23 cellular contexts compared by ENCODE assay signal in the genomic region with DNA sequence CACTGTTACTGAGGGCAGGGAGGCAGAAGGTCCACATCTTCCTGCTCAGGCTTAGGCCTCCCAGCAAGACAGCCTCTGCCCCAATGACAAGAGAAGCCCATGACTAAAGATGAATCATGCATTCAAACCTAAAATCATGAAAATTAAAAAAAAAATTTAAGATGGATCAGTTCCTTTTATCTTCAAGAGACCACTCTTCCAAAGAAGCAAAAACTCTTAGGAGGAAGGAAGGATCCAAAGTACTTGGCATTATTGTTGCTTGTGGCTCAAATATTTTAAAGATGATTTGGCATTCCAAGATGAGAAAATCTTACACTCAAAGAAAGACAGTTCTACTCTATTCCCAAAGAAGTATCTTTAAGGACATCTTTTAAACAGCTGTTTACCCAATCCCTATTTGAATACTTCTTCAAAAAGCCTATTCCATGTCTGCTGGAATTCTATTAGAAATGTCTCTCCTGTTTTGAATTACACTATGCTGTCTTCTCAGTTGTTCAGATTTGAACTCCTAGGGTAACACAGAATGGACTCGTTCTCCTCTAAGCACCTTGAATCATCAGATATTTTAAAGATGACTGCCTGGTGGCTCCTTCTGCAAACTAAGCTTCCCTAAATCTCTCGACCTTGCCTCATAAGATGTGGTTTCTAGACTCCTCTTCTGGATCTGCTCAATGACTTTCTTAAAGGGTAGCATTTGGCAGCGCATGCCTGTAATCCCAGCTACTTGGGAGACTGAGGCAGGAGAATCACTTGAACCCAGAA. TPM values are rescaled to one million over a fixed set of nuclear protein-coding genes. Genes with fewer than 3 reads are reported as not detected.
A peak's percentile ranks its signal among the peaks of the same experiment; 100 is the strongest.
DNase-seq lines count a peak whose midpoint lies in the region; ATAC-seq and TF ChIP-seq lines count a peak whose summit lies in the region.
"Had no signal": no experiment of that assay in that cellular context is flagged by ENCODE, and none has a peak within 500 bp of the region (broad histone marks: within the 10 kb centered on the region; RNA-seq: fewer than 3 reads in every experiment).

No MANE protein-coding gene starts in this region.

- H3K27me3 ChIP-seq in muscle layer of duodenum (ENCODE audit: low read depth, low read length) = no peaks in the 10 kb centered on the region
- H3K27me3 ChIP-seq: SJCRH30 had no signal

- peaks cover 0 to 5% of the 10 kb centered on the region in 2 donors for H3K4me1 ChIP-seq in muscle layer of duodenum (ENCODE audit: control insufficient read depth in 1 of 2, insufficient read depth in 2 of 2, low read length in 2 of 2)
- H3K4me1 ChIP-seq: lower lobe of right lung, SJCRH30 had no signal

- TF ChIP-seq CTCF in chondrocyte (IDR thresholded peaks at IDR 0.05) = no peak

- H3K4me1 Mint-ChIP-seq in chondrocyte (ENCODE audit: low read depth) = peaks cover 4% of the 10 kb centered on the region
- H3K4me1 Mint-ChIP-seq: CD4-positive, CD25-positive, alpha-beta regulatory T cell had no signal

- H3K27ac Mint-ChIP-seq in chondrocyte (ENCODE audit: unreplicated experiment) = peak overlapping the region; percentile 45
- H3K27ac Mint-ChIP-seq: CD4-positive, CD25-positive, alpha-beta regulatory T cell; dendritic cell treated with granulocyte-macrophage colony-stimulating factor and Interleukin-4, amounts not matched to agents 40 ng/mL and 50 ng/mL, for 4 days had no signal

- H3K9me3 Mint-ChIP-seq in chondrocyte (ENCODE audit: low read depth) = no peaks in the 10 kb centered on the region
- H3K9me3 Mint-ChIP-seq: dendritic cell treated with granulocyte-macrophage colony-stimulating factor and Interleukin-4, amounts not matched to agents 40 ng/mL and 50 ng/mL, for 4 days had no signal

- H3K9me3 ChIP-seq in muscle layer of duodenum (ENCODE audit: control insufficient read depth in 1 of 2, low read length in 2 of 2) = no peaks in the 10 kb centered on the region
- H3K9me3 ChIP-seq: lower lobe of right lung, neutrophil, SJCRH30 had no signal

- H3K27me3 Mint-ChIP-seq in chondrocyte (ENCODE audit: low read depth) = no peaks in the 10 kb centered on the region

- H3K4me3 Mint-ChIP-seq in chondrocyte (ENCODE audit: unreplicated experiment) = no peak overlapping the region
- H3K4me3 Mint-ChIP-seq: CD4-positive, CD25-positive, alpha-beta regulatory T cell; dendritic cell treated with granulocyte-macrophage colony-stimulating factor and Interleukin-4, amounts not matched to agents 40 ng/mL and 50 ng/mL, for 4 days had no signal

- H3K4me3 ChIP-seq in muscle layer of duodenum (ENCODE audit: low read depth in 1 of 2, low read length in 2 of 2) = no peak overlapping the region
- H3K4me3 ChIP-seq: lower lobe of right lung, SJCRH30 had no signal

- peaks cover 0 to 3% of the 10 kb centered on the region in 2 donors for H3K36me3 ChIP-seq in muscle layer of duodenum (ENCODE audit: control insufficient read depth in 1 of 2, insufficient read depth in 2 of 2, low read length in 2 of 2)
- H3K36me3 ChIP-seq: lower lobe of right lung, neutrophil, SJCRH30, WERI-Rb-1 had no signal

- DNase-seq in ELR (ENCODE audit: low read depth) (peak; percentile 68), MV-4-11 (lab: John Stamatoyannopoulos, UW) (peak; percentile 12), chondrocyte (ENCODE audit: low spot score) (no peak), COLO668 (lab: John Stamatoyannopoulos, UW; ENCODE audit: unreplicated experiment) (no peak), substantia nigra (lab: John Stamatoyannopoulos, UW) (no peak)
- DNase-seq: activated CD8-positive, alpha-beta memory T cell treated with anti-CD3 and anti-CD28 coated beads, Interleukin-2, amount 50 U/mL, for 48 hours; activated effector memory CD4-positive, alpha-beta T cell treated with anti-CD3 and anti-CD28 coated beads, Interleukin-2, amount 50 U/mL, for 16 hours; CD4-positive, CD25-positive, alpha-beta regulatory T cell; GF-D8; hippocampal formation; lower lobe of right lung; NCI-H1105; NCI-H2029; NCI-H226; SJCRH30; stimulated activated naive CD4-positive, alpha-beta T cell; T-helper 2 cell; WERI-Rb-1 had no signal

- peak overlapping the region; percentile 7 for H3K27ac ChIP-seq in muscle layer of duodenum (ENCODE audit: low read length)
- H3K27ac ChIP-seq in substantia nigra (ENCODE audit: low read depth, low read length, poor library complexity, severe bottlenecking) = no peak overlapping the region
- H3K27ac ChIP-seq: lower lobe of right lung, neutrophil, SJCRH30, WERI-Rb-1 had no signal

- no peak for ATAC-seq in activated CD4-positive, CD25-positive, alpha-beta regulatory T cell treated with anti-CD3 and anti-CD28 coated beads, Interleukin-2, amount 50 U/mL, for 24 hours
- ATAC-seq in HG02571 (IDR thresholded peaks at IDR 0.05; ENCODE audit: unreplicated experiment) = no peak
- ATAC-seq: lower lobe of right lung had no signal

- peaks cover 6% of the 10 kb centered on the region for H3K36me3 Mint-ChIP-seq in chondrocyte (ENCODE audit: low read depth)
- H3K36me3 Mint-ChIP-seq: CD4-positive, CD25-positive, alpha-beta regulatory T cell had no signal

RNA-seq across cellular contexts. Expression of gene SERP2, which starts 7.0 kb away (rescaled TPM):
- 6.7 to 9.5 TPM (median 8.5 TPM) in 3 replicates for total RNA-seq in chondrocyte
- total RNA-seq: CD4-positive, CD25-positive, alpha-beta regulatory T cell; SJCRH30 had no signal

Comparison
In these comparisons a context has a peak if more than half of its experiments do, and no peak if none do; other contexts are left out.
1. DNase-seq: peak in ELR (single experiment) and MV-4-11 (single experiment); none in chondrocyte (single experiment), COLO668 (single experiment) and substantia nigra (0 of 49).